Comparison of ENCODE assay signal across 10 cellular contexts in genomic region chr6:12014027-12014872, GRCh38. TPM values are rescaled to one million over a fixed set of nuclear protein-coding genes. Genes with fewer than 3 reads are reported as not detected.
DNase-seq lines count a peak whose midpoint lies in the region; ATAC-seq, FAIRE-seq and TF ChIP-seq lines count a peak whose summit lies in the region.
"Had no signal": no experiment of that assay in that cellular context is flagged by ENCODE, and none has a peak within 500 bp of the region (broad histone marks: within the 10 kb centered on the region; RNA-seq: fewer than 3 reads in every experiment).

No MANE protein-coding gene starts in this region.

- H3K9me2 ChIP-seq in Karpas-422 (replicated peaks; ENCODE audit: insufficient read depth, low read length), result no peaks in the 10 kb centered on the region

- no peak overlapping the region for H3K9ac ChIP-seq in Karpas-422 (ENCODE audit: low read length)

- CTCF ChIA-PET in CD4-positive, alpha-beta memory T cell (lab: Charles Lee; ENCODE audit: partially characterized antibody), result interaction anchor here (1.0 to 1.3 kb wide), 2 partner anchors 8 to 304 kb away, joined by 3 to 4 read pairs; no protein-coding TSS in a partner anchor

- H4K20me1 ChIP-seq in Karpas-422 (ENCODE audit: insufficient read depth, low read depth, low read length), result no peaks in the 10 kb centered on the region

- H2AFZ ChIP-seq in Karpas-422 (ENCODE audit: low read length), result no peak overlapping the region

- peaks cover 14% of the 10 kb centered on the region for H3K36me3 ChIP-seq in CD4-positive, alpha-beta memory T cell (ENCODE audit: insufficient read depth, low read length)
- H3K36me3 ChIP-seq in Karpas-422 (ENCODE audit: insufficient read depth, low read length), result peaks cover 33% of the 10 kb centered on the region
- H3K36me3 ChIP-seq in bronchial epithelial cell (ENCODE audit: control insufficient read depth, insufficient read depth, low read length), result peaks cover 9% of the 10 kb centered on the region
- no peaks in the 10 kb centered on the region for H3K36me3 ChIP-seq in aorta (ENCODE audit: control insufficient read depth in 1 of 2, insufficient read depth in 2 of 2, low read length in 1 of 2)

- POLR2A ChIA-PET in CD4-positive, alpha-beta memory T cell (lab: Charles Lee; ENCODE audit: partially characterized antibody), result interaction anchor here (0.8 to 6.4 kb wide), 6 partner anchors 9 to 302 kb away, joined by 3 to 45 read pairs (median 4); no protein-coding TSS in a partner anchor

- 40 to 41% methylated on average over 8 of the region's 8 CpGs for WGBS in aorta, 2 donors

- no peak for TF ChIP-seq CTCF in bronchial epithelial cell (IDR thresholded peaks at IDR 0.05; ENCODE audit: insufficient read depth, low read length, severe bottlenecking)

- ATAC-seq in naive B cell (ENCODE audit: low read depth in 2 of 2) (no peak), aorta (ENCODE audit: low FRiP score) (no peak), HG02759 (IDR thresholded peaks at IDR 0.05; ENCODE audit: unreplicated experiment) (no peak)

- peak overlapping the region in 6 of 8 donors; percentile 24 to 99 (median 35) for H3K4me3 Mint-ChIP-seq in CD4-positive, alpha-beta memory T cell
- H3K4me3 Mint-ChIP-seq in naive B cell, result peak overlapping the region in 6 of 8 donors; percentile 15 to 99 (median 96)

- intact Hi-C loops in CD4-positive, alpha-beta memory T cell (cut with micrococcal nuclease), result loop anchor here (5.0 to 10.0 kb wide), 3 partner anchors 123 to 1177 kb away; partner anchors contain the start of gene MAK
- intact Hi-C loops in aorta (cut with DNase I), result loop anchor here in 1 of 2 donors (10.0 kb wide), 1 partner anchor 409 kb away; no protein-coding TSS in a partner anchor

- H3K27me3 ChIP-seq in CD4-positive, alpha-beta memory T cell (ENCODE audit: insufficient read depth, low read length), result no peaks in the 10 kb centered on the region
- no peaks in the 10 kb centered on the region for H3K27me3 ChIP-seq in Karpas-422 (ENCODE audit: low read length)
- no peaks in the 10 kb centered on the region for H3K27me3 ChIP-seq in bronchial epithelial cell (ENCODE audit: control insufficient read depth, insufficient read depth, low read length)
- no peaks in the 10 kb centered on the region for H3K27me3 ChIP-seq in aorta (ENCODE audit: control insufficient read depth in 1 of 2, insufficient read depth in 2 of 2, low read length in 1 of 2)

- peak overlapping the region; percentile 94 for H3K4me2 ChIP-seq in Karpas-422 (ENCODE audit: low read depth, low read length, poor library complexity, severe bottlenecking)

- H3K4me3 ChIP-seq in CD4-positive, alpha-beta memory T cell (ENCODE audit: low read length in 2 of 2), result no peak overlapping the region
- H3K4me3 ChIP-seq in Karpas-422 (ENCODE audit: low read length) (no peak overlapping the region; the same call in 1 of the 2 replicates), bronchial epithelial cell (ENCODE audit: low read depth, low read length) (no peak overlapping the region), aorta (ENCODE audit: low read length in 2 of 2) (peak overlapping the region in 1 of 2 donors; percentile 100)

- peaks cover 36 to 40% of the 10 kb centered on the region in 2 donors for H3K36me3 Mint-ChIP-seq in CD4-positive, alpha-beta memory T cell
- peaks cover 27 to 29% of the 10 kb centered on the region in 2 donors for H3K36me3 Mint-ChIP-seq in naive B cell

- DNase-seq in CD4-positive, alpha-beta memory T cell, result no peak
- DNase-seq in Karpas-422 (no peak), bronchial epithelial cell (ENCODE audit: low read depth) (peak; percentile 82), naive B cell (no peak), AG20443 (ENCODE audit: low spot score) (no peak), aorta (no peak), DMS53 (lab: John Stamatoyannopoulos, UW) (no peak)
- DNase-seq: stimulated activated CD4-positive, alpha-beta T cell treated with anti-CD3 and anti-CD28 coated beads, Interleukin-12 subunit alpha, Interleukin-12 subunit beta, amount 100 ng/mL, for 4 hours; SW 1271 had no signal

- H3K79me2 ChIP-seq in Karpas-422 (ENCODE audit: low read length), result peaks cover 55% of the 10 kb centered on the region

- H3K9me3 ChIP-seq in CD4-positive, alpha-beta memory T cell (ENCODE audit: control insufficient read depth in 1 of 2, low read length in 2 of 2), result no peaks in the 10 kb centered on the region
- H3K9me3 ChIP-seq in Karpas-422 (ENCODE audit: low read length) (no peaks in the 10 kb centered on the region), aorta (ENCODE audit: control insufficient read depth, low read length) (no peaks in the 10 kb centered on the region)

- H3K27ac ChIP-seq in CD4-positive, alpha-beta memory T cell (ENCODE audit: low read depth, low read length), result no peak overlapping the region
- H3K27ac ChIP-seq in Karpas-422 (ENCODE audit: low read length) (no peak overlapping the region), aorta (ENCODE audit: low read depth in 1 of 2, low read length in 2 of 2) (peak overlapping the region in 1 of 2 donors; percentile 67)

- FAIRE-seq in bronchial epithelial cell (lab: Jason Lieb, UNC), result no peak

- H3K4me1 ChIP-seq in CD4-positive, alpha-beta memory T cell (ENCODE audit: insufficient read depth, low read length), result peaks cover 26% of the 10 kb centered on the region
- peaks cover 24% of the 10 kb centered on the region for H3K4me1 ChIP-seq in Karpas-422 (ENCODE audit: low read length)
- no peaks in the 10 kb centered on the region for H3K4me1 ChIP-seq in aorta (ENCODE audit: control insufficient read depth in 1 of 2, insufficient read depth in 2 of 2, low read length in 2 of 2)

- H3K9me3 Mint-ChIP-seq in CD4-positive, alpha-beta memory T cell, result peaks cover 0 to 7% (median 0%) of the 10 kb centered on the region in 8 donors
- H3K9me3 Mint-ChIP-seq in naive B cell, result peaks cover 0 to 1% (median 0%) of the 10 kb centered on the region in 7 donors

- peak overlapping the region; percentile 49 to 98 (median 78) for H3K27ac Mint-ChIP-seq in CD4-positive, alpha-beta memory T cell
- peak overlapping the region in 4 of 6 donors; percentile 1 to 100 (median 94) for H3K27ac Mint-ChIP-seq in naive B cell

- H3K27me3 Mint-ChIP-seq in CD4-positive, alpha-beta memory T cell, result peaks cover 0 to 2% of the 10 kb centered on the region in 2 donors
- H3K27me3 Mint-ChIP-seq in naive B cell, result no peaks in the 10 kb centered on the region

- peaks cover 30 to 56% (median 44%) of the 10 kb centered on the region in 4 donors for H3K4me1 Mint-ChIP-seq in CD4-positive, alpha-beta memory T cell
- peaks cover 27 to 46% (median 29%) of the 10 kb centered on the region in 3 donors for H3K4me1 Mint-ChIP-seq in naive B cell

RNA-seq across cellular contexts. Expression of gene HIVEP1, which starts 2.1 kb away (rescaled TPM):
- 10 to 100 TPM; 16.6 to 17.6 TPM for total RNA-seq in CD4-positive, alpha-beta memory T cell
- 1 to 10 TPM in 1 of 2 donors, under 1 TPM in 1; 0.47 to 7.2 TPM for polyA plus RNA-seq in CD4-positive, alpha-beta memory T cell
- total RNA-seq in Karpas-422 (2014; rRNA removed; shearing (Covaris generic); ENCODE audit: low replicate concordance), result 23.4 and 40.8 TPM in 2 replicates
- 6.8 and 12.3 TPM in 2 replicates for total RNA-seq in bronchial epithelial cell
- 10 to 100 TPM in 1 of 6 donors, 1 to 10 TPM in 4, not detected in 1; 8.2 to 10.2 (median 8.7) TPM for polyA plus RNA-seq in naive B cell (ENCODE audit: low read depth in 6 of 6)
- 10 to 100 TPM; 26.7 to 40.8 TPM for total RNA-seq in aorta
- polyA plus RNA-seq in aorta, result 1 to 10 TPM; 5.2 to 6.8 TPM
